10 cellular contexts compared by ENCODE assay signal in the genomic region with DNA sequence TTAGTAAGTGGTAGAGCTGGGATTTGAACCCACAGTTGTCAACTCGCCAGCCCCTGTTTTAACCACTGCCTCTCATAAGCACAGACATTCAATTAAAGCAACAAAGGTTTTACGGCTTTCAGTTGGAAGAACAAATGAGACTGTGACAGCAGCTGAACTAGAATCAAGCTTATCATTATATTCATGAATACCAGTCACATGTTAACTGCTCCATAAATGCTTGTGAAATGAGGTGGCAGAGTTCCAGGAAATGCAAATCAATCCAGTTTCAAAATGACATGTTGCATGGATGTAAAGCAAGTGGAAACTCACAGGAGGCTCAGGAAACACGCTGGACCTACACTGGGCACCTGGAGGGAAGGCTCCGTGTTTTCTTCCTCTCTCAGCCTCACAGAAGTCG. TPM values are rescaled to one million over a fixed set of nuclear protein-coding genes. Genes with fewer than 3 reads are reported as not detected.
A peak's percentile ranks its signal among the peaks of the same experiment; 100 is the strongest.
DNase-seq lines count a peak whose midpoint lies in the region; ATAC-seq and TF ChIP-seq lines count a peak whose summit lies in the region.
"Had no signal": no experiment of that assay in that cellular context is flagged by ENCODE, and none has a peak within 500 bp of the region (broad histone marks: within the 10 kb centered on the region; RNA-seq: fewer than 3 reads in every experiment).

No MANE protein-coding gene starts in this region.

- peaks cover 19 to 78% of the 10 kb centered on the region in 2 donors for H3K27me3 ChIP-seq in left lung

- H3K4me1 Mint-ChIP-seq in activated T-helper 2 cell treated with anti-CD3 and anti-CD28 coated beads, Interferon-gamma antibody, Interleukin-2, Interleukin-4, amounts not matched to agents 10 μg/mL and 5 μg/mL and 100 μg/mL, durations not matched to agents 14 hours and 24 hours and 36 hours (ENCODE audit: low read depth) = peaks cover 34% of the 10 kb centered on the region
- H3K4me1 Mint-ChIP-seq in mesothelial cell of epicardium = peaks cover 22% of the 10 kb centered on the region

- H3K4me3 Mint-ChIP-seq in activated T-helper 2 cell treated with anti-CD3 and anti-CD28 coated beads, Interferon-gamma antibody, Interleukin-2, Interleukin-4, amounts not matched to agents 10 μg/mL and 5 μg/mL and 100 μg/mL, durations not matched to agents 14 hours and 24 hours and 36 hours (ENCODE audit: low read depth) = peak overlapping the region; percentile 71
- H3K4me3 Mint-ChIP-seq in mesothelial cell of epicardium = no peak overlapping the region

- peaks cover 4% of the 10 kb centered on the region for H3K36me3 Mint-ChIP-seq in activated T-helper 2 cell treated with anti-CD3 and anti-CD28 coated beads, Interferon-gamma antibody, Interleukin-2, Interleukin-4, amounts not matched to agents 10 μg/mL and 5 μg/mL and 100 μg/mL, durations not matched to agents 14 hours and 24 hours and 36 hours (ENCODE audit: low read depth)
- H3K36me3 Mint-ChIP-seq in mesothelial cell of epicardium = peaks cover 4% of the 10 kb centered on the region

- H3K36me3 ChIP-seq in left lung = no peaks in the 10 kb centered on the region

- DNase-seq in DMS153 (lab: John Stamatoyannopoulos, UW) (peak; percentile 94), NCI-H1436 treated with DMSO at 0.1 percent for 48 hours (lab: John Stamatoyannopoulos, UW) (peak; percentile 97), mesothelial cell of epicardium (ENCODE audit: low spot score in 2 of 2, unreplicated experiment in 2 of 2) (no peak), left lung (no peak), omental fat pad (ENCODE audit: low spot score) (no peak), DMS114 treated with DMSO at 0.1 percent for 48 hours (lab: John Stamatoyannopoulos, UW; ENCODE audit: unreplicated experiment) (no peak)
- no peak for DNase-seq in activated T-helper 2 cell treated with anti-CD3 and anti-CD28 coated beads, Interferon-gamma antibody, Interleukin-2, Interleukin-4, amounts not matched to agents 10 μg/mL and 5 μg/mL and 100 μg/mL, durations not matched to agents 14 hours and 24 hours and 36 hours (ENCODE audit: low spot score)
- DNase-seq: activated CD4-positive, CD25-positive, alpha-beta regulatory T cell; psoas muscle had no signal

- peaks cover 43% of the 10 kb centered on the region for H3K27me3 Mint-ChIP-seq in activated T-helper 2 cell treated with anti-CD3 and anti-CD28 coated beads, Interferon-gamma antibody, Interleukin-2, Interleukin-4, amounts not matched to agents 10 μg/mL and 5 μg/mL and 100 μg/mL, durations not matched to agents 14 hours and 24 hours and 36 hours (ENCODE audit: low read depth)
- peaks cover 5% of the 10 kb centered on the region for H3K27me3 Mint-ChIP-seq in mesothelial cell of epicardium (ENCODE audit: low read depth)

- H3K27ac Mint-ChIP-seq in activated T-helper 2 cell treated with anti-CD3 and anti-CD28 coated beads, Interferon-gamma antibody, Interleukin-2, Interleukin-4, amounts not matched to agents 10 μg/mL and 5 μg/mL and 100 μg/mL, durations not matched to agents 14 hours and 24 hours and 36 hours = no peak overlapping the region
- H3K27ac Mint-ChIP-seq in mesothelial cell of epicardium = peak overlapping the region; percentile 87

- TF ChIP-seq CTCF in mesothelial cell of epicardium (IDR thresholded peaks at IDR 0.05; ENCODE audit: unreplicated experiment) = no peak
- TF ChIP-seq CTCF in left lung (IDR thresholded peaks at IDR 0.05) = no peak
- TF ChIP-seq CTCF in omental fat pad (IDR thresholded peaks at IDR 0.05) = no peak

- H3K9me3 ChIP-seq in left lung = peaks cover 0 to 5% of the 10 kb centered on the region in 2 donors

- peaks cover 6 to 23% of the 10 kb centered on the region in 2 donors for H3K4me1 ChIP-seq in left lung

- H3K27ac ChIP-seq in left lung = no peak overlapping the region
- H3K27ac ChIP-seq: psoas muscle had no signal

- intact Hi-C loops in activated T-helper 2 cell treated with anti-CD3 and anti-CD28 coated beads, Interferon-gamma antibody, Interleukin-2, Interleukin-4, amounts not matched to agents 10 μg/mL and 5 μg/mL and 100 μg/mL, durations not matched to agents 14 hours and 24 hours and 36 hours (cut with micrococcal nuclease) = loop anchor here (5.0 kb wide), 3 partner anchors 237 to 292 kb away; a partner anchor contains a TSS
- intact Hi-C loops in left lung (cut with DNase I) = loop anchor here in 1 of 2 donors (5.0 kb wide), 1 partner anchor 53 kb away; no protein-coding TSS in a partner anchor

- ATAC-seq in left lung = no peak
- no peak for ATAC-seq in omental fat pad (ENCODE audit: low FRiP score)
- no peak for ATAC-seq in HG02798 (IDR thresholded peaks at IDR 0.05; ENCODE audit: poor library complexity, unreplicated experiment)

- peaks cover 12% of the 10 kb centered on the region for H3K9me3 Mint-ChIP-seq in activated T-helper 2 cell treated with anti-CD3 and anti-CD28 coated beads, Interferon-gamma antibody, Interleukin-2, Interleukin-4, amounts not matched to agents 10 μg/mL and 5 μg/mL and 100 μg/mL, durations not matched to agents 14 hours and 24 hours and 36 hours
- peaks cover 13% of the 10 kb centered on the region for H3K9me3 Mint-ChIP-seq in mesothelial cell of epicardium

- H3K4me3 ChIP-seq in left lung = no peak overlapping the region
- H3K4me3 ChIP-seq: psoas muscle had no signal

RNA-seq across cellular contexts. Expression of a gene that starts 3.9 kb away (rescaled TPM):
- 0.23 and 0.28 TPM in 2 replicates for total RNA-seq in activated T-helper 2 cell treated with anti-CD3 and anti-CD28 coated beads, Interferon-gamma antibody, Interleukin-2, Interleukin-4, amounts not matched to agents 10 μg/mL and 5 μg/mL and 100 μg/mL, durations not matched to agents 14 hours and 24 hours and 36 hours
- 0.11 to 0.16 TPM in 2 of 3 replicates, not detected in the other for total RNA-seq in mesothelial cell of epicardium
- total RNA-seq in left lung = under 1 TPM; 0.15 to 0.16 TPM
- under 1 TPM in 2 of 4 donors, not detected in 2; 0.19 to 0.96 TPM for total RNA-seq in omental fat pad
- total RNA-seq: psoas muscle had no signal

RNA-seq across cellular contexts. Expression of a gene that starts 25.7 kb away (rescaled TPM):
- total RNA-seq in activated T-helper 2 cell treated with anti-CD3 and anti-CD28 coated beads, Interferon-gamma antibody, Interleukin-2, Interleukin-4, amounts not matched to agents 10 μg/mL and 5 μg/mL and 100 μg/mL, durations not matched to agents 14 hours and 24 hours and 36 hours = not detected in 2 replicates
- total RNA-seq in mesothelial cell of epicardium = 0.05 TPM in 1 of 3 replicates, not detected in the others
- total RNA-seq in left lung = 1 to 10 TPM in 1 of 2 donors, under 1 TPM in 1; 0.42 to 6.2 TPM
- under 1 TPM in 3 of 4 donors, not detected in 1; 0.12 to 0.37 (median 0.13) TPM for total RNA-seq in omental fat pad

RNA-seq across cellular contexts. Expression of a gene that starts 44.1 kb away (rescaled TPM):
- total RNA-seq in activated T-helper 2 cell treated with anti-CD3 and anti-CD28 coated beads, Interferon-gamma antibody, Interleukin-2, Interleukin-4, amounts not matched to agents 10 μg/mL and 5 μg/mL and 100 μg/mL, durations not matched to agents 14 hours and 24 hours and 36 hours = not detected in 2 replicates
- total RNA-seq in mesothelial cell of epicardium (not detected in 3 replicates), left lung (not detected), omental fat pad (under 1 TPM in 2 of 4 donors, not detected in 2; 0.24 to 0.50 TPM)

Comparison
In these comparisons a context has a peak if more than half of its experiments do, and no peak if none do; other contexts are left out.
1. DNase-seq: peak in DMS153 (single experiment) and NCI-H1436 treated with DMSO at 0.1 percent for 48 hours (single experiment); none in activated T-helper 2 cell treated with anti-CD3 and anti-CD28 coated beads, Interferon-gamma antibody, Interleukin-2, Interleukin-4, amounts not matched to agents 10 μg/mL and 5 μg/mL and 100 μg/mL, durations not matched to agents 14 hours and 24 hours and 36 hours (single experiment), mesothelial cell of epicardium (0 of 2), left lung (0 of 2), omental fat pad (single experiment) and DMS114 treated with DMSO at 0.1 percent for 48 hours (single experiment).